5 cellular contexts compared by ENCODE assay signal in the genomic region with DNA sequence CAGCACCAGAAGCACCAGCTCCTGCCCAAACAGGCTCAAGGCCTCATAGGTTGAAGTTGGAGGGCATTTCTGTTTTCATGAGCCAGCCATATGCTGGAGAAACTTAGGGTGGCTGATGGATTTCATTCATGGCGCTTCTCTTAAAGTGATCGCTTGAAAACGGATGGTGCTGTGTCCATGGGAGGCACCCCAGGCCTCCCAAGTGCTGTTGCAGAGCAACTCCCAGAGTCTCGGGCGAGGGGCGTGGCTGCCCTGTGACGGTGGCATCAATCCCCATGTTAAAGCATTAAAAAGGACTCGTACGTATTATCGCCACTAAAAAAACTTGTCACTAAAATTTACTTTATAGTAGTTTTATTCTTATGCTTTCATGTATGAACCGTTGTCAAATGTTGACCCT.
"Had no signal": no experiment of that assay in that cellular context is flagged by ENCODE, and none has a peak within 500 bp of the region (broad histone marks: within the 10 kb centered on the region; RNA-seq: fewer than 3 reads in every experiment).

No MANE protein-coding gene starts in this region.

- H3K27ac ChIP-seq: HL-60 had no signal

- ATAC-seq: HepG2, K562 had no signal

- DNase-seq: IMR-90, KBM-7 had no signal

- H3K4me3 ChIP-seq: K562 had no signal
